In the genomic region with DNA sequence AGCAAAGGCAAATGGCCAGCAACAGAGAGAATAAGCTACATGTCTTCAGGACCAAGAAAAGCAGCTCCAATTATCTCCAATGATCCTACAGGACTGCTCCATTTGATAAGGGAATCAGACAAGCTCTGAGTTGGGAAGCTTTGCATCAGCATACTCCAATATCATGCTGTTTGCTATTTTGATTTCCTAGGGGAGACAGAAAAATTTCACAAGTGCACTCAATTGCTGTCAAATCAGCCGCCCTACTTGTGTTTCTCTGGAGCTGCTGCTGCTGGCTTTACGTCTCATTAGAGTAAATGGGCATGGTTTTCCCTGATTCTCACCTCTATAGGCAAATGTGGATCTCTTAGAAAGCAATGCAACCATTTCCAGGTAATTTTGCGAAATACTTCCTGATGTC, we compare ENCODE assay signal across 25 cellular contexts.
"Had no signal": no experiment of that assay in that cellular context is flagged by ENCODE, and none has a peak within 500 bp of the region (broad histone marks: within the 10 kb centered on the region; RNA-seq: fewer than 3 reads in every experiment).

No MANE protein-coding gene starts in this region.

- ATAC-seq: left colon; natural killer cell; psoas muscle; right lobe of liver; stimulated activated memory B cell treated with anti-CD40 and anti-IgM and Interleukin-4, amounts not matched to agents 10 μg/mL and 1 μg/mL and 100 μg/mL, for 72 hours; stimulated activated naive CD8-positive, alpha-beta T cell treated with anti-CD3 and anti-CD28 coated beads, Interleukin-15, amount 100 ng/mL, for 72 hours had no signal

- H3K27me3 ChIP-seq: pancreas, right atrium auricular region, right lobe of liver, tibial nerve, uterus had no signal

- H3K36me3 ChIP-seq: left ventricle myocardium inferior, pancreas, right atrium auricular region, right lobe of liver, tibial nerve, uterus had no signal

- H3K4me1 ChIP-seq: left ventricle myocardium inferior, psoas muscle, right atrium auricular region, right lobe of liver, tibial nerve, uterus had no signal

- H3K9me3 ChIP-seq: left ventricle myocardium inferior, pancreas, psoas muscle, right atrium auricular region, right lobe of liver, tibial nerve, uterus had no signal

- H3K4me3 ChIP-seq: left ventricle myocardium inferior, lung, pancreas, psoas muscle, right atrium auricular region, right lobe of liver, smooth muscle cell, tibial nerve, uterus had no signal

- H3K27ac ChIP-seq: left ventricle myocardium inferior, pancreas, psoas muscle, right atrium auricular region, right lobe of liver, tibial nerve, uterus had no signal

- DNase-seq: hypothalamus; immature natural killer cell; kidney; left colon; left ventricle myocardium inferior; mesendoderm; naive B cell; natural killer cell; nephron progenitor cell; pancreas; psoas muscle; right lobe of liver; stimulated activated CD4-positive, alpha-beta T cell treated with anti-CD3 and anti-CD28 coated beads, Interleukin-1b, Interleukin-23, amount 100 ng/mL, for 48 hours; stimulated activated CD4-positive, alpha-beta T cell treated with anti-CD3 and anti-CD28 coated beads, Interleukin-2, amount 100 ng/mL, for 48 hours; stimulated activated CD4-positive, alpha-beta T cell treated with anti-CD3 and anti-CD28 coated beads, Interleukin-4, amount 100 ng/mL, for 4 hours; stimulated activated CD8-positive, alpha-beta memory T cell treated with anti-CD3 and anti-CD28 coated beads, Interleukin-4, amount 100 ng/mL, for 48 hours; stimulated activated naive CD4-positive, alpha-beta T cell treated with Interleukin-2 at 50 U/mL for 16 hours; stimulated activated naive CD8-positive, alpha-beta T cell treated with anti-CD3 and anti-CD28 coated beads, Interleukin-15, amount 100 ng/mL, for 72 hours; substantia nigra; uterus had no signal
